Comparison of ENCODE assay signal across 15 cellular contexts in the genomic region with DNA sequence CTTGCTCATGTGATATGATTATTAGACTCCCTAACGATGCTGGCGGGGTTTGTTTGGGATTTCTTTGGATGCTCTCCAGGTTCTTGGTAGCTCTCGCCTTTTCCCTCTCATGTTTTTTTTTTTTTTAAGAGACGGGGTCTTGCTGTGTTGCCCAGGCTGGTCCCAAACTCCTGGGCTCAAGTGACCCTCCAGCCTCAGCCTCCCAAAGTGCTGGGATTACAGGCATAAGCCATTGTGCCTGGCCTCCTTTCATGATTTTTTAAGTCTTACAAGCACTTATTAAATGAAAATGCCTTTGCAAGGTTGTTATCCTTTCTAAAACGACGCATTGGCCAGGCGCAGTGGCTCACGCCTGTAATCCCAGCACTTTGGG. TPM values are rescaled to one million over a fixed set of nuclear protein-coding genes. Genes with fewer than 3 reads are reported as not detected.
A peak's percentile ranks its signal among the peaks of the same experiment; 100 is the strongest.
DNase-seq lines count a peak whose midpoint lies in the region; ATAC-seq and TF ChIP-seq lines count a peak whose summit lies in the region.
"Had no signal": no experiment of that assay in that cellular context is flagged by ENCODE, and none has a peak within 500 bp of the region (broad histone marks: within the 10 kb centered on the region; RNA-seq: fewer than 3 reads in every experiment).

No MANE protein-coding gene starts in this region.

- no peaks in the 10 kb centered on the region for H3K9me3 Mint-ChIP-seq in CD4-positive, alpha-beta T cell
- H3K9me3 Mint-ChIP-seq in nephron, result no peaks in the 10 kb centered on the region

- DNase-seq in CD4-positive, alpha-beta T cell, result no peak
- DNase-seq in HEK293T (ENCODE audit: extremely low spot score) (no peak), vagina (ENCODE audit: extremely low spot score in 2 of 2) (no peak), suprapubic skin (ENCODE audit: low spot score in 2 of 2) (no peak), substantia nigra (lab: John Stamatoyannopoulos, UW) (no peak), NCI-H446 (lab: John Stamatoyannopoulos, UW) (no peak)
- DNase-seq: BE2C, DMS53, GF-D8, GM23248, IMR-90 had no signal

- no peak overlapping the region for H3K4me3 Mint-ChIP-seq in CD4-positive, alpha-beta T cell
- H3K4me3 Mint-ChIP-seq in nephron, result no peak overlapping the region
- H3K4me3 Mint-ChIP-seq: CD14-positive monocyte had no signal

- no peak for TF ChIP-seq CTCF in CD4-positive, alpha-beta T cell (IDR thresholded peaks at IDR 0.05)
- TF ChIP-seq CTCF in nephron (IDR thresholded peaks at IDR 0.05; ENCODE audit: unreplicated experiment in 3 of 3), result no peak
- no peak for TF ChIP-seq CTCF in vagina (IDR thresholded peaks at IDR 0.05)
- no peak for TF ChIP-seq CTCF in suprapubic skin (IDR thresholded peaks at IDR 0.05)

- H3K36me3 ChIP-seq in vagina, result no peaks in the 10 kb centered on the region
- no peaks in the 10 kb centered on the region for H3K36me3 ChIP-seq in suprapubic skin
- H3K36me3 ChIP-seq: BE2C had no signal

- intact Hi-C loops in CD4-positive, alpha-beta T cell (cut with DNase I, micrococcal nuclease), result no loop called here
- intact Hi-C loops in vagina (cut with DNase I), result no loop called here

- H3K4me1 ChIP-seq in vagina, result peaks cover 48% of the 10 kb centered on the region
- H3K4me1 ChIP-seq in suprapubic skin, result peaks cover 29% of the 10 kb centered on the region
- H3K4me1 ChIP-seq: A549 had no signal

- no peak overlapping the region for H3K27ac ChIP-seq in CD4-positive, alpha-beta T cell (ENCODE audit: low read depth, low read length)
- peak overlapping the region; percentile 74 for H3K27ac ChIP-seq in vagina
- no peak overlapping the region for H3K27ac ChIP-seq in suprapubic skin
- no peak overlapping the region for H3K27ac ChIP-seq in substantia nigra (ENCODE audit: low read depth, low read length, poor library complexity, severe bottlenecking)
- H3K27ac ChIP-seq: A549, GM23248 had no signal

- WGBS in suprapubic skin, result 87% methylated on average over 8 of the region's 8 CpGs

- no peaks in the 10 kb centered on the region for H3K27me3 ChIP-seq in CD4-positive, alpha-beta T cell (ENCODE audit: control insufficient read depth, insufficient read depth, low read length)
- no peaks in the 10 kb centered on the region for H3K27me3 ChIP-seq in vagina
- no peaks in the 10 kb centered on the region for H3K27me3 ChIP-seq in suprapubic skin
- H3K27me3 ChIP-seq: BE2C had no signal

- peak overlapping the region; percentile 28 for H3K27ac Mint-ChIP-seq in CD4-positive, alpha-beta T cell
- peak overlapping the region; percentile 39 to 65 (median 63) for H3K27ac Mint-ChIP-seq in nephron

- no peaks in the 10 kb centered on the region for H3K9me3 ChIP-seq in CD4-positive, alpha-beta T cell (ENCODE audit: control insufficient read depth, low read length)
- H3K9me3 ChIP-seq in vagina (no peaks in the 10 kb centered on the region), suprapubic skin (no peaks in the 10 kb centered on the region)
- H3K9me3 ChIP-seq: A549, BE2C had no signal

- H3K4me1 Mint-ChIP-seq in CD4-positive, alpha-beta T cell (ENCODE audit: low read depth), result peaks cover 56% of the 10 kb centered on the region
- H3K4me1 Mint-ChIP-seq in nephron, result peaks cover 25% of the 10 kb centered on the region

- peak overlapping the region in 1 of 2 donors; percentile 10 for H3K4me3 ChIP-seq in vagina
- no peak overlapping the region for H3K4me3 ChIP-seq in suprapubic skin
- H3K4me3 ChIP-seq: A549, GM23248 had no signal

- TF ChIP-seq POLR2A in vagina (IDR thresholded peaks at IDR 0.05) (no peak), suprapubic skin (IDR thresholded peaks at IDR 0.05) (no peak)

- TF ChIP-seq EP300 in suprapubic skin (IDR thresholded peaks at IDR 0.05), result no peak

- H3K36me3 Mint-ChIP-seq in CD4-positive, alpha-beta T cell (ENCODE audit: low read depth), result peaks cover 4% of the 10 kb centered on the region
- H3K36me3 Mint-ChIP-seq in nephron (ENCODE audit: low read depth), result no peaks in the 10 kb centered on the region

- no peaks in the 10 kb centered on the region for H3K27me3 Mint-ChIP-seq in CD4-positive, alpha-beta T cell
- peaks cover 4% of the 10 kb centered on the region for H3K27me3 Mint-ChIP-seq in nephron (ENCODE audit: low read depth)

- CTCF ChIA-PET in CD4-positive, alpha-beta T cell (lab: Charles Lee), result no interaction called here
- CTCF ChIA-PET in HEK293T (lab: Yijun Ruan, JAX), result interaction anchor here (0.8 kb wide), 1 partner anchor 40 kb away, joined by 9 read pairs; a partner anchor contains a TSS

- no peak for ATAC-seq in CD4-positive, alpha-beta T cell (ENCODE audit: poor library complexity)
- ATAC-seq: A549, HCT116 had no signal

- POLR2A ChIA-PET in CD4-positive, alpha-beta T cell (lab: Charles Lee), result no interaction called here
- POLR2A ChIA-PET in HEK293T (lab: Yijun Ruan, JAX), result no interaction called here

TF ChIP-seq in HEK293T, 16 proteins besides CTCF, POLR2A, EP300 and RAD21:
- TF ChIP-seq BHLHE40 (IDR thresholded peaks at IDR 0.05; ENCODE audit: borderline replicate concordance) (no peak), ZNF384 (IDR thresholded peaks at IDR 0.05) (0 out of 2 replicates have a peak, but pooled peaks have one; percentile 28)

RNA-seq across cellular contexts. Expression of a gene that starts 24.1 kb away (rescaled TPM):
- total RNA-seq in CD4-positive, alpha-beta T cell, result 10 to 100 TPM in 1 of 2 experiments, 1 to 10 TPM in 1; 9.0 to 10.9 TPM
- total RNA-seq in vagina (26.8 TPM), suprapubic skin (10 to 100 TPM; 23.7 to 32.3 (median 26.6) TPM)

RNA-seq across cellular contexts. Expression of a gene that starts 40.4 kb away (rescaled TPM):
- total RNA-seq in CD4-positive, alpha-beta T cell, result 10 to 100 TPM; 39.8 to 44.6 TPM
- 37.3 TPM for total RNA-seq in vagina
- 10 to 100 TPM; 45.9 to 65.5 (median 54.3) TPM for total RNA-seq in suprapubic skin
